Comparison of ENCODE assay signal across 1 cellular context in the genomic region with DNA sequence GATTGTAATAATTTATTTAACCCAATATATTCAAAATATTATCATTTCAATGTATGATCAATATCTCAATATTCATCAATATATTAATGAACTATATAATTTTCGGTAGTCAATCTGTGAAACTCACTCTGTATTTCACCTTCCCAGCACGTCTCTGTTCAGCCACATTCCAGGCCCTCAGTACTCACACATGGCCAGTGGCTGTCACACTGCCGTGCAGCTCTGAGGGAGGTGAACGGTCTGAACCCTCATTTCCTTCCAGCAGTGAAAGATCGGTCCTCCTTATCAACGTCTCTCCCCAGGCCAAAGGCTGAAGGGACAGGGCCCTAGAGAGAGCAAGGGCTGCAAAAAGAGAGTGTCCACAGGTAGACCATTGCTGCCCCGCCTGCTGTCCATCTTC.
TF ChIP-seq lines count a peak whose summit lies in the region.

No MANE protein-coding gene starts in this region.

TF ChIP-seq in HepG2, 621 proteins besides CTCF, POLR2A, EP300 and RAD21:
- TF ChIP-seq, protein P1, sequence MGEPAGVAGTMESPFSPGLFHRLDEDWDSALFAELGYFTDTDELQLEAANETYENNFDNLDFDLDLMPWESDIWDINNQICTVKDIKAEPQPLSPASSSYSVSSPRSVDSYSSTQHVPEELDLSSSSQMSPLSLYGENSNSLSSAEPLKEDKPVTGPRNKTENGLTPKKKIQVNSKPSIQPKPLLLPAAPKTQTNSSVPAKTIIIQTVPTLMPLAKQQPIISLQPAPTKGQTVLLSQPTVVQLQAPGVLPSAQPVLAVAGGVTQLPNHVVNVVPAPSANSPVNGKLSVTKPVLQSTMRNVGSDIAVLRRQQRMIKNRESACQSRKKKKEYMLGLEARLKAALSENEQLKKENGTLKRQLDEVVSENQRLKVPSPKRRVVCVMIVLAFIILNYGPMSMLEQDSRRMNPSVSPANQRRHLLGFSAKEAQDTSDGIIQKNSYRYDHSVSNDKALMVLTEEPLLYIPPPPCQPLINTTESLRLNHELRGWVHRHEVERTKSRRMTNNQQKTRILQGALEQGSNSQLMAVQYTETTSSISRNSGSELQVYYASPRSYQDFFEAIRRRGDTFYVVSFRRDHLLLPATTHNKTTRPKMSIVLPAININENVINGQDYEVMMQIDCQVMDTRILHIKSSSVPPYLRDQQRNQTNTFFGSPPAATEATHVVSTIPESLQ (CRISPR knock-in tag; conservative IDR thresholded peaks at IDR 0.05): no peak
- peak; percentile 84 for TF ChIP-seq TEAD3 (CRISPR knock-in tag; optimal IDR thresholded peaks at IDR 0.05; ENCODE audit: borderline replicate concordance)
TF ChIP-seq in HepG2: peak in this region for 1.
